Comparison of ENCODE assay signal across 8 cellular contexts in genomic region chr10:32056136-32057040, GRCh38. TPM values are rescaled to one million over a fixed set of nuclear protein-coding genes. Genes with fewer than 3 reads are reported as not detected.
DNase-seq lines count a peak whose midpoint lies in the region; ATAC-seq, FAIRE-seq and TF ChIP-seq lines count a peak whose summit lies in the region.

TSS of gene KIF5B (minus strand) at chr10:32056425. CDS start at chr10:32055973, 452 bp downstream.

- peak within 1 kb of the TSS; percentile 99 for H4K8ac ChIP-seq in H1 (ENCODE audit: extremely low read depth, insufficient read depth, low read length)
- no peak within 1 kb of the TSS for H4K8ac ChIP-seq in mesendoderm (ENCODE audit: low read depth, low read length)

- peak within 1 kb of the TSS; percentile 94 for H2BK5ac ChIP-seq in H1 (ENCODE audit: low read depth, low read length)
- H2BK5ac ChIP-seq in mesendoderm (ENCODE audit: low read length): peak within 1 kb of the TSS; percentile 95

- peak within 1 kb of the TSS; percentile 94 for H3K56ac ChIP-seq in H1 (replicated peaks; ENCODE audit: insufficient read length, low read depth, low read length)
- peak within 1 kb of the TSS; percentile 97 for H3K56ac ChIP-seq in mesendoderm (ENCODE audit: low read length)

- H2BK12ac ChIP-seq in H1 (ENCODE audit: low read depth, low read length): no peak within 1 kb of the TSS

- H3K4me2 ChIP-seq in H1 (ENCODE audit: insufficient read depth in 1 of 2, low read depth in 2 of 2, low read length in 2 of 2): peak within 1 kb of the TSS; percentile 63 to 73
- H3K4me2 ChIP-seq in mesendoderm (ENCODE audit: low read length): peak within 1 kb of the TSS; percentile 60

- H3K79me2 ChIP-seq in H1 (ENCODE audit: control insufficient read depth in 1 of 2, insufficient read depth in 2 of 2, low read length in 2 of 2): peaks cover 27 to 46% of the 10 kb centered on the region in 2 experiments
- peaks cover 41% of the 10 kb centered on the region for H3K79me2 ChIP-seq in mesendoderm (ENCODE audit: control insufficient read depth, insufficient read depth, low read length)

- H3K18ac ChIP-seq in H1 (ENCODE audit: extremely low read depth, low read length) (peak within 1 kb of the TSS; percentile 96; the same call in 1 of the 2 replicates), mesendoderm (ENCODE audit: low read length) (peak within 1 kb of the TSS; percentile 92)

- H3K9ac ChIP-seq in H1 (replicated peaks in 1 of 4; ENCODE audit: extremely low read depth in 1 of 4, low read depth in 3 of 4, low read length in 3 of 4) (peak within 1 kb of the TSS; percentile 67 to 95 (median 93)), mesendoderm (ENCODE audit: low read length) (peak within 1 kb of the TSS; percentile 97)

- H3K4me3 ChIP-seq in H1 (ENCODE audit: extremely low read depth in 1 of 4, insufficient read depth in 2 of 4, low read depth in 3 of 4, low read length in 4 of 4) (peak within 1 kb of the TSS; percentile 47 to 96 (median 74)), mesendoderm (ENCODE audit: low read length) (peak within 1 kb of the TSS; percentile 95)

- H2AFZ ChIP-seq in H1 (ENCODE audit: low read length): peak within 1 kb of the TSS; percentile 96

- peak; percentile 97 for TF ChIP-seq POLR2A in H1 (IDR thresholded peaks at IDR 0.05; ENCODE audit: control extremely low read depth in 1 of 2, low read depth in 2 of 2, low read length in 2 of 2)

- H4K5ac ChIP-seq in H1 (ENCODE audit: insufficient read length, low read depth, low read length): peak within 1 kb of the TSS; percentile 98
- H4K5ac ChIP-seq in mesendoderm (ENCODE audit: low read length): peak within 1 kb of the TSS; percentile 62

- no peak for TF ChIP-seq CTCF in GM20000 (IDR thresholded peaks at IDR 0.05; ENCODE audit: extremely low read depth, missing control alignments)
- no peak for TF ChIP-seq CTCF in H1 (IDR thresholded peaks at IDR 0.05; ENCODE audit: control extremely low read depth in 1 of 3, insufficient read depth in 1 of 3, low read depth in 1 of 3, low read length in 3 of 3)

- peak within 1 kb of the TSS; percentile 91 for H3K27ac Mint-ChIP-seq in activated CD8-positive, alpha-beta memory T cell treated with anti-CD3 and anti-CD28 coated beads, Interleukin-2, amount 10 ng/mL, durations not matched to agents 7 days and 5 days

- TF ChIP-seq RAD21 in H1 (IDR thresholded peaks at IDR 0.05 in 1 of 2, conservative IDR thresholded peaks at IDR 0.05 in 1 of 2; ENCODE audit: low read depth in 2 of 2, low read length in 2 of 2): no peak

- ATAC-seq in activated CD8-positive, alpha-beta memory T cell treated with anti-CD3 and anti-CD28 coated beads, Interleukin-2, amount 10 ng/mL, durations not matched to agents 7 days and 5 days: peak; percentile 88

- H3K4me1 ChIP-seq in H1 (replicated peaks in 1 of 4; ENCODE audit: control insufficient read depth in 3 of 4, insufficient read depth in 4 of 4, low read length in 3 of 4) (peaks cover 0 to 3% (median 0%) of the 10 kb centered on the region in 4 experiments; a peak in 3 of 7 replicates), mesendoderm (ENCODE audit: control insufficient read depth, low read depth, low read length) (peaks cover 2% of the 10 kb centered on the region)

- H3K36me3 ChIP-seq in H1 (ENCODE audit: control insufficient read depth in 2 of 4, insufficient read depth in 4 of 4, low read length in 3 of 4) (no peaks in the 10 kb centered on the region), mesendoderm (ENCODE audit: control insufficient read depth, insufficient read depth, low read length) (no peaks in the 10 kb centered on the region)

- no peak within 1 kb of the TSS for H2BK20ac ChIP-seq in H1 (ENCODE audit: low read length)

- peak; percentile 83 for DNase-seq in COLO829 (ENCODE audit: low spot score)
- DNase-seq in GM20000 (ENCODE audit: low spot score): peak; percentile 97
- peak; percentile 91 for DNase-seq in HT-29 (ENCODE audit: low spot score)
- peak; percentile 77 for DNase-seq in NOMO-1 treated with dmso at 0.1 percent for 144 hours (lab: John Stamatoyannopoulos, UW; ENCODE audit: unreplicated experiment)
- DNase-seq in activated CD8-positive, alpha-beta memory T cell treated with anti-CD3 and anti-CD28 coated beads, Interleukin-2, amount 10 ng/mL, durations not matched to agents 7 days and 5 days: peak; percentile 90
- DNase-seq in H1 (ENCODE audit: low read depth in 1 of 2, low spot score in 2 of 2): peak; percentile 68 to 93
- peak; percentile 93 for DNase-seq in mesendoderm
- DNase-seq in stimulated activated CD8-positive, alpha-beta memory T cell treated with anti-CD3 and anti-CD28 coated beads, Interleukin-12 subunit alpha, Interleukin-12 subunit beta, amount 100 ng/mL, for 4 hours (ENCODE audit: low read depth): peak; percentile 83

- H3K79me1 ChIP-seq in H1 (ENCODE audit: low read depth, low read length) (no peaks in the 10 kb centered on the region), mesendoderm (ENCODE audit: low read length) (no peaks in the 10 kb centered on the region)

- CTCF ChIA-PET in activated CD8-positive, alpha-beta memory T cell treated with anti-CD3 and anti-CD28 coated beads, Interleukin-2, amount 10 ng/mL, durations not matched to agents 7 days and 5 days (lab: Charles Lee): interaction anchor here (1.0 kb wide), 1 partner anchor 194 kb away, joined by 3 read pairs; no protein-coding TSS in a partner anchor
- CTCF ChIA-PET in H1 (lab: Charles Lee; ENCODE audit: partially characterized antibody): interaction anchor here (0.9 kb wide), 1 partner anchor 150 kb away, joined by 3 read pairs; no protein-coding TSS in a partner anchor

- POLR2A ChIA-PET in H1 (lab: Charles Lee; ENCODE audit: partially characterized antibody): interaction anchor here (0.7 to 1.9 kb wide), 10 partner anchors 9 to 287 kb away, joined by 3 to 6 read pairs (median 3); no protein-coding TSS in a partner anchor

- H3K27me3 ChIP-seq in H1 (replicated peaks in 1 of 4; ENCODE audit: control insufficient read depth in 3 of 4, extremely low read depth in 1 of 4, insufficient read depth in 3 of 4, low read length in 3 of 4): no peaks in the 10 kb centered on the region
- H3K27me3 ChIP-seq in mesendoderm (ENCODE audit: insufficient read depth, low read length, poor library complexity): no peaks in the 10 kb centered on the region

- peak within 1 kb of the TSS; percentile 98 for H3K4me3 Mint-ChIP-seq in activated CD8-positive, alpha-beta memory T cell treated with anti-CD3 and anti-CD28 coated beads, Interleukin-2, amount 10 ng/mL, durations not matched to agents 7 days and 5 days

- TF ChIP-seq EP300 in H1 (IDR thresholded peaks at IDR 0.05; ENCODE audit: borderline replicate concordance in 1 of 2, low read depth in 2 of 2, low read length in 2 of 2): no peak

- H3K4me1 Mint-ChIP-seq in activated CD8-positive, alpha-beta memory T cell treated with anti-CD3 and anti-CD28 coated beads, Interleukin-2, amount 10 ng/mL, durations not matched to agents 7 days and 5 days: peaks cover 33% of the 10 kb centered on the region

- H3K4ac ChIP-seq in H1 (replicated peaks; ENCODE audit: insufficient read length, low read depth, low read length) (peak within 1 kb of the TSS; percentile 69), mesendoderm (ENCODE audit: low read depth, low read length) (peak within 1 kb of the TSS; percentile 81)

- H3K36me3 Mint-ChIP-seq in activated CD8-positive, alpha-beta memory T cell treated with anti-CD3 and anti-CD28 coated beads, Interleukin-2, amount 10 ng/mL, durations not matched to agents 7 days and 5 days: peaks cover 17% of the 10 kb centered on the region

- peak within 1 kb of the TSS; percentile 85 for H4K91ac ChIP-seq in H1 (replicated peaks; ENCODE audit: insufficient read length, low read length)

- H2AK5ac ChIP-seq in H1 (ENCODE audit: low read depth, low read length) (no peak within 1 kb of the TSS), mesendoderm (ENCODE audit: low read length) (no peak within 1 kb of the TSS)

- no peak within 1 kb of the TSS for H3K23ac ChIP-seq in H1 (ENCODE audit: insufficient read length)
- peak within 1 kb of the TSS; percentile 100 for H3K23ac ChIP-seq in mesendoderm (ENCODE audit: low read length)

- H4K20me1 ChIP-seq in H1 (replicated peaks in 1 of 2; ENCODE audit: control insufficient read depth in 1 of 2, insufficient read depth in 2 of 2, low read length in 2 of 2): peaks cover 8 to 27% of the 10 kb centered on the region in 2 experiments

- H2BK15ac ChIP-seq in H1 (ENCODE audit: low read length): no peak within 1 kb of the TSS
- no peak within 1 kb of the TSS for H2BK15ac ChIP-seq in mesendoderm (replicated peaks; ENCODE audit: low read depth)

- WGBS in H1 (ENCODE audit: extremely low coverage in 1 of 2, insufficient coverage in 1 of 2, insufficient read length in 1 of 2, insufficient replicate concordance in 2 of 2, low coverage in 1 of 2, low lambda C conversion rate in 2 of 2, missing lambda C conversion rate in 1 of 2), 2 experiments: 8% methylated on average over 33 of the region's 63 CpGs; no CpG with 5 or more reads in 1 of the 2 experiments
- no CpG with 5 or more reads among the region's 63 CpGs for WGBS in mesendoderm (ENCODE audit: extremely low coverage, insufficient coverage, low lambda C conversion rate)

- H3K23me2 ChIP-seq in H1 (ENCODE audit: low read depth, low read length): peaks cover 4% of the 10 kb centered on the region; the same call in 1 of the 2 replicates

- no peaks in the 10 kb centered on the region for H3K27me3 Mint-ChIP-seq in activated CD8-positive, alpha-beta memory T cell treated with anti-CD3 and anti-CD28 coated beads, Interleukin-2, amount 10 ng/mL, durations not matched to agents 7 days and 5 days

- H3K27ac ChIP-seq in H1 (ENCODE audit: low read depth, low read length) (peak within 1 kb of the TSS; percentile 98), mesendoderm (ENCODE audit: low read depth, low read length) (peak within 1 kb of the TSS; percentile 86)

- FAIRE-seq in H1 (lab: Jason Lieb, UNC): no peak

- no peak within 1 kb of the TSS for H3K14ac ChIP-seq in H1 (ENCODE audit: insufficient read length)

- H2BK120ac ChIP-seq in H1 (replicated peaks; ENCODE audit: low read depth, low read length): no peak within 1 kb of the TSS
- peak within 1 kb of the TSS; percentile 18 for H2BK120ac ChIP-seq in mesendoderm (ENCODE audit: low read depth, low read length)

- no peaks in the 10 kb centered on the region for H3K9me3 ChIP-seq in H1 (ENCODE audit: insufficient read depth in 2 of 2, low read depth in 1 of 2, low read length in 1 of 2)

- no peaks in the 10 kb centered on the region for H3K9me3 Mint-ChIP-seq in activated CD8-positive, alpha-beta memory T cell treated with anti-CD3 and anti-CD28 coated beads, Interleukin-2, amount 10 ng/mL, durations not matched to agents 7 days and 5 days (ENCODE audit: low read depth)

RNA-seq across cellular contexts. Expression of gene KIF5B, which starts in this region (rescaled TPM):
- total RNA-seq in HT-29 (2014; rRNA removed; shearing (Covaris generic)): 51.0 TPM in 2 replicates
- total RNA-seq in activated CD8-positive, alpha-beta memory T cell treated with anti-CD3 and anti-CD28 coated beads, Interleukin-2, amount 10 ng/mL, durations not matched to agents 7 days and 5 days: 10 to 100 TPM; 65.2 to 76.2 TPM
- 62.7 and 68.4 TPM in 2 replicates for total RNA-seq in H1 (2021; fragmentation: NEBNext Ultra II Directional; extraction: Animal tissue kit (Norgen Biotek cat#: 25700))
- polyA plus RNA-seq in H1 (2011; rRNA removed): 7.3 and 9.8 TPM in 2 replicates
- 17.6 TPM for polyA plus RNA-seq in H1 (2011; cell fraction: cytosol; rRNA removed)
- 7.6 TPM for polyA plus RNA-seq in H1 (2011; cell fraction: nucleus; rRNA removed)
- 23.3 to 41.1 TPM (median 27.1 TPM) in 4 replicates for polyA plus RNA-seq in H1 (2012, experiment 1 of 2)
- 2.6 TPM for polyA plus RNA-seq in H1 (2012, experiment 2 of 2)
- polyA plus RNA-seq in H1 (2013, experiment 1 of 2): 44.2 TPM
- polyA plus RNA-seq in H1 (2013, experiment 2 of 2): 43.3 TPM
- polyA minus RNA-seq in H1 (2011; rRNA and poly(A)+ RNA removed): 21.1 and 32.6 TPM in 2 replicates
- polyA minus RNA-seq in H1 (2011; cell fraction: cytosol; rRNA and poly(A)+ RNA removed): 30.2 TPM
- 41.6 TPM for polyA minus RNA-seq in H1 (2011; cell fraction: nucleus; rRNA and poly(A)+ RNA removed)
- polyA plus RNA-seq in mesendoderm (2013, experiment 1 of 2): 71.8 TPM
- polyA plus RNA-seq in mesendoderm (2013, experiment 2 of 2): 71.7 TPM

Comparison
In these comparisons a context has a peak if more than half of its experiments do, and no peak if none do; other contexts are left out.
1. Peak in every context shown above with its lines: DNase-seq, ATAC-seq, H3K4me3 ChIP-seq and H3K27ac ChIP-seq.